In the genomic region with DNA sequence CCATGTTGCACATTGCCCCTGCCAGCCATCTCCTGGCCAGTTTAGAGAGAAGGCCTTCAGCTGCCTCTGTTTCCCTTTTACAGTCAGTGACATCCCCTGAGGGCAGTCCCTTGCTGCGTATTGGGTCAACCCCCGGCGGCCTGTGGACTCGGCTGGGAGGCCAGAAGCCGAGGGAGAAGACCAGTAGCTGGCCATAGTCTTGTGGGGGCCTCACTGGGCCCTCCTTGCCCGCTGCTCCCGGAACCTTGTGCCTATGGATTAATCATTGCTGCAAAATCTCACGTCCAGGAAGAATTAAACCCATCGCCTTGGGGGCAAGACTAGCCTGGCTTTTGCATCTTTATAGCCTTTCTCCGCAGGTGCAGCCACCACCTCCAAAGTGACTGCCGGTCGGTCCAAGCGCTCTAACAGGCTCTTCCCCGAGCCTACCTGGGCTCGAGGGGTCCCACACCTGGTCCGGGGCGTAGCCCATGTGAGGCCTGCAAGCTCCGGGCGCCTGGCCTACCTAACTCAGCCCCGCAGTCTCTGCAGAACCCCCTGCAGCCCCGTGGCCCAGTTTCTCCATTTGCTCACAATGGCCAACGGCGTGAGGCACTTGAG, we compare ENCODE assay signal across 1 cellular context.
TF ChIP-seq lines count a peak whose summit lies in the region.

No MANE protein-coding gene starts in this region.

TF ChIP-seq in A549, 52 proteins besides CTCF, POLR2A, EP300 and RAD21 (continued from another document):
- TF ChIP-seq E2F6 (IDR thresholded peaks at IDR 0.05; ENCODE audit: borderline replicate concordance, low read depth) (no peak), FOXS1 (CRISPR knock-in tag; IDR thresholded peaks at IDR 0.05) (no peak), MAFK (IDR thresholded peaks at IDR 0.05; ENCODE audit: partially characterized antibody) (no peak), HDAC2 (IDR thresholded peaks at IDR 0.05) (no peak), MAZ (IDR thresholded peaks at IDR 0.05; ENCODE audit: borderline replicate concordance, low read depth, low read length) (no peak), BHLHE40 (IDR thresholded peaks at IDR 0.05; ENCODE audit: low read depth, low read length) (no peak), ESRRA (IDR thresholded peaks at IDR 0.05; ENCODE audit: borderline replicate concordance, low read length) (no peak), ZFP36 (IDR thresholded peaks at IDR 0.05; ENCODE audit: borderline replicate concordance, partially characterized antibody) (no peak), CEBPB (IDR thresholded peaks at IDR 0.05) (no peak)
- TF ChIP-seq, protein P1, sequence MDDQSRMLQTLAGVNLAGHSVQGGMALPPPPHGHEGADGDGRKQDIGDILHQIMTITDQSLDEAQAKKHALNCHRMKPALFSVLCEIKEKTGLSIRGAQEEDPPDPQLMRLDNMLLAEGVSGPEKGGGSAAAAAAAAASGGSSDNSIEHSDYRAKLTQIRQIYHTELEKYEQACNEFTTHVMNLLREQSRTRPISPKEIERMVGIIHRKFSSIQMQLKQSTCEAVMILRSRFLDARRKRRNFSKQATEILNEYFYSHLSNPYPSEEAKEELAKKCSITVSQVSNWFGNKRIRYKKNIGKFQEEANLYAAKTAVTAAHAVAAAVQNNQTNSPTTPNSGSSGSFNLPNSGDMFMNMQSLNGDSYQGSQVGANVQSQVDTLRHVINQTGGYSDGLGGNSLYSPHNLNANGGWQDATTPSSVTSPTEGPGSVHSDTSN (IDR thresholded peaks at IDR 0.05): no peak
- TF ChIP-seq, protein P2, sequence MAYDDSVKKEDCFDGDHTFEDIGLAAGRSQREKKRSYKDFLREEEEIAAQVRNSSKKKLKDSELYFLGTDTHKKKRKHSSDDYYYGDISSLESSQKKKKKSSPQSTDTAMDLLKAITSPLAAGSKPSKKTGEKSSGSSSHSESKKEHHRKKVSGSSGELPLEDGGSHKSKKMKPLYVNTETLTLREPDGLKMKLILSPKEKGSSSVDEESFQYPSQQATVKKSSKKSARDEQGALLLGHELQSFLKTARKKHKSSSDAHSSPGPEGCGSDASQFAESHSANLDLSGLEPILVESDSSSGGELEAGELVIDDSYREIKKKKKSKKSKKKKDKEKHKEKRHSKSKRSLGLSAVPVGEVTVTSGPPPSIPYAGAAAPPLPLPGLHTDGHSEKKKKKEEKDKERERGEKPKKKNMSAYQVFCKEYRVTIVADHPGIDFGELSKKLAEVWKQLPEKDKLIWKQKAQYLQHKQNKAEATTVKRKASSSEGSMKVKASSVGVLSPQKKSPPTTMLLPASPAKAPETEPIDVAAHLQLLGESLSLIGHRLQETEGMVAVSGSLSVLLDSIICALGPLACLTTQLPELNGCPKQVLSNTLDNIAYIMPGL (CRISPR knock-in tag; IDR thresholded peaks at IDR 0.05; ENCODE audit: borderline replicate concordance): no peak
TF ChIP-seq in A549: peak in this region for 0.
